Comparison of ENCODE assay signal across 34 cellular contexts in the genomic region with DNA sequence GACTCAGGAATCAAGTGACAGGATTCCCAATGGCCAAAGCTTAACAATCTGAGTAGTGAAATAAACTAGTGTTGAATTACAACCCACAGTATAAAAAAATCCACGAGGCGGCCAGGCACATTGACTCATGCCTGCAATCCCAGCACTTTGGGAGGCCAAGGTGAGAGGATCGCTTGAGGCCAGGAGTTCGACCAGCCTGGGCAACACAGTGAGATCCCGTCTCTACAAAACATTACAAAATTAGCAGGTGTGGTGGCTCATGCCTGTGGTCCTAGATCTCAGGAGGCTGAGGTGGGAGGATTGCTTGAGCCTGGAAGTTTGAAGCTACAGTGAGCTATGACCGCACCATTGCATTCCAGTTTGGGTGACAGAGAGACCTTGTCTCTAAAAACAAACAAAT.
"Had no signal": no experiment of that assay in that cellular context is flagged by ENCODE, and none has a peak within 500 bp of the region (broad histone marks: within the 10 kb centered on the region; RNA-seq: fewer than 3 reads in every experiment).

No MANE protein-coding gene starts in this region.

- ATAC-seq: activated naive CD4-positive, alpha-beta T cell treated with anti-CD3 and anti-CD28 coated beads, Interleukin-2, amount 50 U/mL, for 72 hours; activated naive CD8-positive, alpha-beta T cell treated with anti-CD3 and anti-CD28 coated beads, Interleukin-2, amount 50 U/mL, for 24 hours; activated T-cell treated with anti-CD3 and anti-CD28 coated beads, Interleukin-2, amount 50 U/mL, for 4 hours; activated T-cell treated with anti-CD3 and anti-CD28 coated beads, Interleukin-2, amount 50 U/mL, for 72 hours; activated T-helper 17 cell treated with anti-CD3 and anti-CD28 coated beads, Interleukin-2, amount 50 U/mL, for 72 hours; body of pancreas had no signal

- H3K27me3 ChIP-seq: adrenal gland, ascending aorta, body of pancreas, brain microvascular endothelial cell, breast epithelium, cardiac muscle cell had no signal

- H3K36me3 ChIP-seq: adrenal gland, brain microvascular endothelial cell, breast epithelium, cardiac muscle cell had no signal

- H3K4me3 ChIP-seq: adrenal gland, ascending aorta, body of pancreas, breast epithelium, cardiac muscle cell had no signal

- FAIRE-seq: astrocyte, bronchial epithelial cell had no signal

- H3K4me1 ChIP-seq: adrenal gland, ascending aorta, breast epithelium had no signal

- H3K27ac ChIP-seq: adrenal gland, ascending aorta, body of pancreas, brain microvascular endothelial cell, breast epithelium, cardiac muscle cell had no signal

- DNase-seq: activated effector memory CD4-positive, alpha-beta T cell treated with anti-CD3 and anti-CD28 coated beads, Interleukin-2, amount 50 U/mL, for 16 hours; activated effector memory CD4-positive, alpha-beta T cell treated with Interleukin-2 at 50 U/mL for 16 hours; activated gamma-delta T cell; activated gamma-delta T cell treated with Interleukin-2 at 50 U/mL for 16 hours; activated naive CD4-positive, alpha-beta T cell; activated naive CD4-positive, alpha-beta T cell treated with anti-CD3 and anti-CD28 coated beads for 36 hours; activated naive CD4-positive, alpha-beta T cell treated with anti-CD3 and anti-CD28 coated beads, Interleukin-2, amount 10 ng/mL, durations not matched to agents 7 days and 5 days; activated naive CD4-positive, alpha-beta T cell treated with anti-CD3 and anti-CD28 coated beads, Interleukin-2, amount 50 U/mL, for 16 hours; activated naive CD4-positive, alpha-beta T cell treated with Interleukin-2 at 50 U/mL for 16 hours; activated naive CD8-positive, alpha-beta T cell treated with anti-CD3 and anti-CD28 coated beads for 36 hours; activated naive CD8-positive, alpha-beta T cell treated with anti-CD3 and anti-CD28 coated beads, Interleukin-2, amount 10 ng/mL, durations not matched to agents 7 days and 5 days; activated naive CD8-positive, alpha-beta T cell treated with anti-CD3 and anti-CD28 coated beads, Interleukin-2, amount 50 U/mL, for 24 hours; activated T-cell treated with anti-CD3 and anti-CD28 coated beads, Interleukin-2, amount 50 U/mL, for 1 hour; activated T-cell treated with anti-CD3 and anti-CD28 coated beads, Interleukin-2, amount 50 U/mL, for 24 hours; activated T-cell treated with anti-CD3 and anti-CD28 coated beads, Interleukin-2, amount 50 U/mL, for 4 hours; activated T-cell treated with anti-CD3 and anti-CD28 coated beads, Interleukin-2, amount 50 U/mL, for 48 hours; activated T-cell treated with anti-CD3 and anti-CD28 coated beads, Interleukin-2, amount 50 U/mL, for 72 hours; adrenal gland; amniotic stem cell; amygdala; anterior cingulate cortex; aorta; body of pancreas; brain microvascular endothelial cell; caudate nucleus; central memory CD4-positive, alpha-beta T cell; cerebellar nuclear complex had no signal
